Comparison of ENCODE assay signal across 1 cellular context in the genomic region with DNA sequence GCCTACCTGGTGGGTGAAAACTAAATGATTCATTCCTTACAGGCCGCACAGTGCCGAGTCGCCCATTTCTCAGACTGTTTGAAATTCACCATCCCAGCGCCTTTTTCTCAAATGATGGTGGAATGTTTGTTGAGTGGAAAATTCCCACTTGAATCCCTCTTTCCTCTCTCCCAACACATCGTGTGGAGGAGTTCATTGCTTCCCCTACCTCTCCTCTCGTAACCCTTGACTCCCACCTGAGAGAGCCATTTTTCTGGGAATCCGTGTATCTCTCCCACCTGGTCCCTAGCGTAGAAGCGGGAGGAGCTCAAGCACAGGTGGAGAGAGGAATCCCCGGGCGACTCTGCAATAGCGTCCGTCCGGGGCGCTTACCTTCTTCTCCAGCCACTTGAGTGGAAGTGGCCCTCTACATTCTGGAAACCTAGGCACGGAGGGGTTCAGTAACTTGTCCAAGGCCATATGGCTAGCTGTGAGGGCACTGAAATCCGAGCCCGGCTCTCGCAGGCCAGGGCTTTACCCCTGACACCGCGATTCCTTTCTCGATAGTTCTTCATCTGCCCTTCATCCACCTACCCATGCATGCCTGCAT.
A peak's percentile ranks its signal among the peaks of the same experiment; 100 is the strongest.
TF ChIP-seq lines count a peak whose summit lies in the region.

No MANE protein-coding gene starts in this region.

TF ChIP-seq in HepG2, 621 proteins besides CTCF, POLR2A, EP300 and RAD21 (continued from another document):
- TF ChIP-seq, protein P1, sequence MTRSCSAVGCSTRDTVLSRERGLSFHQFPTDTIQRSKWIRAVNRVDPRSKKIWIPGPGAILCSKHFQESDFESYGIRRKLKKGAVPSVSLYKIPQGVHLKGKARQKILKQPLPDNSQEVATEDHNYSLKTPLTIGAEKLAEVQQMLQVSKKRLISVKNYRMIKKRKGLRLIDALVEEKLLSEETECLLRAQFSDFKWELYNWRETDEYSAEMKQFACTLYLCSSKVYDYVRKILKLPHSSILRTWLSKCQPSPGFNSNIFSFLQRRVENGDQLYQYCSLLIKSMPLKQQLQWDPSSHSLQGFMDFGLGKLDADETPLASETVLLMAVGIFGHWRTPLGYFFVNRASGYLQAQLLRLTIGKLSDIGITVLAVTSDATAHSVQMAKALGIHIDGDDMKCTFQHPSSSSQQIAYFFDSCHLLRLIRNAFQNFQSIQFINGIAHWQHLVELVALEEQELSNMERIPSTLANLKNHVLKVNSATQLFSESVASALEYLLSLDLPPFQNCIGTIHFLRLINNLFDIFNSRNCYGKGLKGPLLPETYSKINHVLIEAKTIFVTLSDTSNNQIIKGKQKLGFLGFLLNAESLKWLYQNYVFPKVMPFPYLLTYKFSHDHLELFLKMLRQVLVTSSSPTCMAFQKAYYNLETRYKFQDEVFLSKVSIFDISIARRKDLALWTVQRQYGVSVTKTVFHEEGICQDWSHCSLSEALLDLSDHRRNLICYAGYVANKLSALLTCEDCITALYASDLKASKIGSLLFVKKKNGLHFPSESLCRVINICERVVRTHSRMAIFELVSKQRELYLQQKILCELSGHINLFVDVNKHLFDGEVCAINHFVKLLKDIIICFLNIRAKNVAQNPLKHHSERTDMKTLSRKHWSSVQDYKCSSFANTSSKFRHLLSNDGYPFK (CRISPR knock-in tag; IDR thresholded peaks at IDR 0.05; ENCODE audit: borderline replicate concordance): peak; percentile 22; the same call in 1 of the 2 replicates
- TF ChIP-seq ZNF343 (CRISPR knock-in tag; IDR thresholded peaks at IDR 0.05) (0 out of 2 replicates have a peak, but pooled peaks have one; percentile 7), KLF11 (CRISPR knock-in tag; IDR thresholded peaks at IDR 0.05) (0 out of 2 replicates have a peak, but pooled peaks have one; percentile 24), KAT8 (CRISPR knock-in tag; IDR thresholded peaks at IDR 0.05) (0 out of 2 replicates have a peak, but pooled peaks have one; percentile 34), ZNF274 (CRISPR knock-in tag; IDR thresholded peaks at IDR 0.05) (0 out of 2 replicates have a peak, but pooled peaks have one; percentile 12)
- TF ChIP-seq, protein P2, sequence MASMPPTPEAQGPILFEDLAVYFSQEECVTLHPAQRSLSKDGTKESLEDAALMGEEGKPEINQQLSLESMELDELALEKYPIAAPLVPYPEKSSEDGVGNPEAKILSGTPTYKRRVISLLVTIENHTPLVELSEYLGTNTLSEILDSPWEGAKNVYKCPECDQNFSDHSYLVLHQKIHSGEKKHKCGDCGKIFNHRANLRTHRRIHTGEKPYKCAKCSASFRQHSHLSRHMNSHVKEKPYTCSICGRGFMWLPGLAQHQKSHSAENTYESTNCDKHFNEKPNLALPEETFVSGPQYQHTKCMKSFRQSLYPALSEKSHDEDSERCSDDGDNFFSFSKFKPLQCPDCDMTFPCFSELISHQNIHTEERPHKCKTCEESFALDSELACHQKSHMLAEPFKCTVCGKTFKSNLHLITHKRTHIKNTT (CRISPR knock-in tag; IDR thresholded peaks at IDR 0.05): no peak
TF ChIP-seq in HepG2: peak in this region for 27.
